In genomic region chr11:6612816-6613136, GRCh38 we compare ENCODE assay signal across 8 cellular contexts. TPM values are rescaled to one million over a fixed set of nuclear protein-coding genes. Genes with fewer than 3 reads are reported as not detected.
DNase-seq lines count a peak whose midpoint lies in the region; ATAC-seq and TF ChIP-seq lines count a peak whose summit lies in the region.

No MANE protein-coding gene starts in this region.

- H3K27ac ChIP-seq in brain microvascular endothelial cell, result peak overlapping the region; percentile 96
- H3K27ac ChIP-seq in lung (ENCODE audit: low read depth in 1 of 2, low read length in 1 of 2), result peak overlapping the region; percentile 80 to 96

- ATAC-seq in GM21786 (IDR thresholded peaks at IDR 0.05; ENCODE audit: unreplicated experiment), result peak; percentile 22
- peak; percentile 2 for ATAC-seq in lung (ENCODE audit: insufficient read depth, low FRiP score)

- TF ChIP-seq CTCF in GM12864 (IDR thresholded peaks at IDR 0.05; ENCODE audit: low read depth, low read length, missing control alignments), result peak; percentile 67
- peak; percentile 61 for TF ChIP-seq CTCF in NB4 (IDR thresholded peaks at IDR 0.05; ENCODE audit: low read depth, low read length)
- TF ChIP-seq CTCF in brain microvascular endothelial cell (IDR thresholded peaks at IDR 0.05; ENCODE audit: low read depth, low read length, missing control alignments), result peak; percentile 62
- TF ChIP-seq CTCF in lung (IDR thresholded peaks at IDR 0.05; ENCODE audit: control extremely low read depth, extremely low read depth), result peak; percentile 40

- H3K9me3 ChIP-seq in lung (ENCODE audit: control insufficient read depth in 2 of 2, insufficient read depth in 1 of 2, low read length in 1 of 2), result no peaks in the 10 kb centered on the region

- 5% methylated on average over 7 of the region's 7 CpGs for WGBS in lung, 2 donors

- DNase-seq in GM12864 (ENCODE audit: low read depth) (no peak), NB4 (ENCODE audit: low read depth) (no peak), brain microvascular endothelial cell (no peak), lung (ENCODE audit: low spot score) (no peak), NCI-H2029 treated with DMSO at 0.1 percent for 48 hours (lab: John Stamatoyannopoulos, UW) (no peak), foreskin melanocyte (no peak), COLO829 (ENCODE audit: low spot score) (no peak)

- no peak for TF ChIP-seq POLR2A in NB4 (IDR thresholded peaks at IDR 0.05; ENCODE audit: extremely low read depth, insufficient read length)

- H3K4me3 ChIP-seq in GM12864 (ENCODE audit: low read depth, low read length) (peak overlapping the region; percentile 87), NB4 (ENCODE audit: low read depth, low read length) (peak overlapping the region; percentile 67), brain microvascular endothelial cell (ENCODE audit: low read depth, low read length) (peak overlapping the region; percentile 74), lung (no peak overlapping the region)

- in situ Hi-C loops in brain microvascular endothelial cell (cut with HindIII; ENCODE audit: low pct_ligation_motif_present, low sequenced_read_pairs), result no loop called here

- peaks cover 0 to 23% of the 10 kb centered on the region in 2 donors for H3K4me1 ChIP-seq in lung (ENCODE audit: control insufficient read depth in 2 of 2, insufficient read depth in 2 of 2, low read length in 2 of 2)

- H3K27me3 ChIP-seq in brain microvascular endothelial cell (replicated peaks) (no peaks in the 10 kb centered on the region), lung (ENCODE audit: control insufficient read depth, insufficient read depth) (no peaks in the 10 kb centered on the region)

- H3K36me3 ChIP-seq in brain microvascular endothelial cell (replicated peaks) (peaks cover 52% of the 10 kb centered on the region), lung (ENCODE audit: control insufficient read depth in 2 of 2, insufficient read depth in 2 of 2, low read length in 2 of 2) (peaks cover 14 to 58% of the 10 kb centered on the region in 2 donors)

RNA-seq across cellular contexts. Expression of gene TAF10, which starts 0.8 kb away (rescaled TPM):
- 100 to 1,000 TPM in 1 of 2 donors, 10 to 100 TPM in 1; 23.9 to 149 TPM for total RNA-seq in lung
- 100 to 1,000 TPM; 108 to 126 TPM for polyA plus RNA-seq in lung

RNA-seq across cellular contexts. Expression of gene TPP1, which starts 6.4 kb away (rescaled TPM):
- total RNA-seq in lung, result 100 to 1,000 TPM; 124 to 150 TPM
- polyA plus RNA-seq in lung, result 100 to 1,000 TPM in 1 of 2 donors, 10 to 100 TPM in 1; 57.6 to 169 TPM

RNA-seq across cellular contexts. Expression of gene ILK, which starts 9.2 kb away (rescaled TPM):
- total RNA-seq in lung, result 100 to 1,000 TPM; 134 to 147 TPM
- 100 to 1,000 TPM in 1 of 2 donors, 10 to 100 TPM in 1; 91.1 to 138 TPM for polyA plus RNA-seq in lung

RNA-seq across cellular contexts. Expression of gene RRP8, which starts 9.4 kb away (rescaled TPM):
- 10 to 100 TPM; 15.0 to 19.1 TPM for total RNA-seq in lung
- polyA plus RNA-seq in lung, result 10 to 100 TPM; 16.2 to 17.4 TPM

RNA-seq across cellular contexts. Expression of gene DCHS1, which starts 42.8 kb away (rescaled TPM):
- 10 to 100 TPM; 14.9 to 39.9 TPM for total RNA-seq in lung
- polyA plus RNA-seq in lung, result 1 to 10 TPM; 6.0 to 8.2 TPM
